In the genomic region with DNA sequence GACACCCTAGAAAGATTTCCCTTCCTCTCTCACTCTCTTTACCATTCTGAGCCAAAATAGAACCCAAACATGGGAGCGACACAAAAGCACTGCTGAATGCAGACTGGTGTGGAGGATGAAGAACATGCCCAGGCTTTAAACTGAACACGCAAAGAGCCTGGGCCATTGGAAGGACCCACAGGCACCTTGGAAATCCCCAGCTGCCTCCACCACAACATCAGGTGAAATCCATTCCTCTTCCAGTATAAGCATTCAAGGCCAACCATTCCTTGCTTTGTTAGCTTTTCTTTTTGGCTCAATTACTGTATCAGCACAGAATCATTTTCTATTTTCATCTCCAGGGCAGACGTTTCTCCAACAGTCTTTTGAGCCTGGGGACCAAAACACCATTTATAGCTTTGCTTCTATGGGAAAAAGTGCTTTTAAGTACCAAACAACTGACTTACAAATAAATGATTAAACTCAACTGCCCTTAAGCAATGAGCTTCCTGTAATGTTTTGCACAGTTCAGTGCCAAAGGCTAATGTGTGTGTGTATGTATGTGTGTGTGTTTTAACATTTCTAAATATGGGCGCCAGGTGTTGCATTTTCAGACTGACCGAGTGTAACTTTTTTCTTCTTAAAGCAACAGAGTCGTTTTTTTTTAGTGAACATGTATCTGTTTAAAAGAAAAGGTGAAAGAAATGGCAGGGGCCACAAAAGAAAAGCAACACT, we compare ENCODE assay signal across 9 cellular contexts. TPM values are rescaled to one million over a fixed set of nuclear protein-coding genes. Genes with fewer than 3 reads are reported as not detected.
DNase-seq lines count a peak whose midpoint lies in the region; ATAC-seq and TF ChIP-seq lines count a peak whose summit lies in the region.
"Had no signal": no experiment of that assay in that cellular context is flagged by ENCODE, and none has a peak within 500 bp of the region (broad histone marks: within the 10 kb centered on the region; RNA-seq: fewer than 3 reads in every experiment).

No MANE protein-coding gene starts in this region.

- TF ChIP-seq CTCF in foreskin keratinocyte (conservative IDR thresholded peaks at IDR 0.05) (no peak), chondrocyte (IDR thresholded peaks at IDR 0.05) (no peak)

- H3K36me3 Mint-ChIP-seq in chondrocyte (ENCODE audit: low read depth) = no peaks in the 10 kb centered on the region

- no peak overlapping the region for H3K4me3 Mint-ChIP-seq in chondrocyte (ENCODE audit: unreplicated experiment)

- no peak overlapping the region for H3K27ac Mint-ChIP-seq in chondrocyte (ENCODE audit: unreplicated experiment)

- peaks cover 8% of the 10 kb centered on the region for H3K27me3 ChIP-seq in foreskin keratinocyte

- H3K9me3 Mint-ChIP-seq in chondrocyte (ENCODE audit: low read depth) = no peaks in the 10 kb centered on the region

- peak; percentile 1 for DNase-seq in NCI-H2107 treated with DMSO at 0.1 percent for 48 hours (lab: John Stamatoyannopoulos, UW; ENCODE audit: unreplicated experiment)
- no peak for DNase-seq in NCI-H2107 (lab: John Stamatoyannopoulos, UW)
- DNase-seq in NCI-H2196 (lab: John Stamatoyannopoulos, UW; ENCODE audit: unreplicated experiment) = peak; percentile 45
- DNase-seq in foreskin keratinocyte = peak; percentile 57 to 69
- no peak for DNase-seq in epidermal melanocyte (ENCODE audit: insufficient read length, low spot score)
- DNase-seq in stimulated activated CD4-positive, alpha-beta T cell treated with anti-CD3 and anti-CD28 coated beads, Interleukin-15, amount 100 ng/mL, for 24 hours = no peak
- DNase-seq in chondrocyte (ENCODE audit: low spot score) = no peak

- no peaks in the 10 kb centered on the region for H3K4me1 ChIP-seq in foreskin keratinocyte

- H3K4me1 Mint-ChIP-seq in chondrocyte (ENCODE audit: low read depth) = peaks cover 11% of the 10 kb centered on the region

- peak; percentile 73 for ATAC-seq in HG02798 (IDR thresholded peaks at IDR 0.05; ENCODE audit: poor library complexity, unreplicated experiment)
- ATAC-seq in foreskin keratinocyte = peak; percentile 72

- no peak overlapping the region for H3K27ac ChIP-seq in foreskin keratinocyte

- peaks cover 23% of the 10 kb centered on the region for H3K27me3 Mint-ChIP-seq in chondrocyte (ENCODE audit: low read depth)

RNA-seq across cellular contexts. Expression of a gene that starts 16.2 kb away (rescaled TPM):
- total RNA-seq in foreskin keratinocyte (not detected in 2 replicates), chondrocyte (not detected in 3 replicates)
- polyA plus RNA-seq in foreskin keratinocyte = 0.06 TPM in 2 replicates
- polyA plus RNA-seq: AG04450 had no signal

RNA-seq across cellular contexts. Expression of a gene that starts 16.7 kb away (rescaled TPM):
- total RNA-seq in foreskin keratinocyte (not detected in 2 replicates), chondrocyte (not detected in 3 replicates)
- polyA plus RNA-seq in foreskin keratinocyte = not detected in 2 replicates
- polyA plus RNA-seq: AG04450 had no signal

Comparison
In these comparisons a context has a peak if more than half of its experiments do, and no peak if none do; other contexts are left out.
1. DNase-seq: peak in NCI-H2107 treated with DMSO at 0.1 percent for 48 hours (single experiment), NCI-H2196 (single experiment) and foreskin keratinocyte (2 of 2); none in NCI-H2107 (single experiment), epidermal melanocyte (single experiment), stimulated activated CD4-positive, alpha-beta T cell treated with anti-CD3 and anti-CD28 coated beads, Interleukin-15, amount 100 ng/mL, for 24 hours (single experiment) and chondrocyte (single experiment).